ENCODE assay signal across 35 cellular contexts in the genomic region with DNA sequence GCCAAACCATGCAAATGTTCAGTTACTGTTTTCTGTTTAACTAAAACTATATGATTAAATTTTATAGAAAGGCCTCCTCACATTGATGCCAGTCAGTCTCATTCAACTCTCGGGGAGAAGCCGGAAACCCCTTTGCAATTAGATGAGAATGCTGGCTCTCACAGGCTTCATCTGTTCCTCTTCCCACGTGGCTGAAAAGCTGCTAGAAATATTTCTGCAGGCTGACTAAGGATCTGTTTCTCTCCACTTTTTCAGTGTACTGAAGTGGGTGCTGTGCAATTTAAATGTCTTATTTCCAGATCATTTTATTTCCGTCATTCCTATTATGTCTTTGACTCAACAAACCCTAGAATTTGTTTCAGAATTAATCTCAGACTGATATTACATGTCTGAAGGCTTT. TPM values are rescaled to one million over a fixed set of nuclear protein-coding genes. Genes with fewer than 3 reads are reported as not detected.
"Had no signal": no experiment of that assay in that cellular context is flagged by ENCODE, and none has a peak within 500 bp of the region (broad histone marks: within the 10 kb centered on the region; RNA-seq: fewer than 3 reads in every experiment).

No MANE protein-coding gene starts in this region.

- H3K4me1 ChIP-seq: ascending aorta had no signal

- ATAC-seq: activated T-cell treated with anti-CD3 and anti-CD28 coated beads, Interleukin-2, amount 50 U/mL, for 72 hours; activated T-helper 17 cell treated with anti-CD3 and anti-CD28 coated beads, Interleukin-2, amount 50 U/mL, for 72 hours; Right ventricle myocardium inferior had no signal

- H3K27ac Mint-ChIP-seq: activated B cell treated with CpG ODN at 0.5 μM for 24 hours; activated CD4-positive, alpha-beta memory T cell treated with anti-CD3 and anti-CD28 coated beads for 36 hours; activated naive CD4-positive, alpha-beta T cell treated with anti-CD3 and anti-CD28 coated beads, Interleukin-2, amount 50 U/mL, for 24 hours; activated naive CD8-positive, alpha-beta T cell treated with anti-CD3 and anti-CD28 coated beads, Interleukin-2, amount 10 ng/mL, durations not matched to agents 7 days and 5 days; activated T-cell treated with anti-CD3 and anti-CD28 coated beads, Interleukin-2, amount 50 U/mL, for 72 hours; activated T-helper 17 cell treated with anti-CD3 and anti-CD28 coated beads, Interleukin-2, amount 50 U/mL, for 72 hours had no signal

- H3K4me1 Mint-ChIP-seq: activated T-helper 17 cell treated with anti-CD3 and anti-CD28 coated beads, Interleukin-2, amount 50 U/mL, for 72 hours; central memory CD8-positive, alpha-beta T cell had no signal

- H3K9me3 Mint-ChIP-seq: activated B cell treated with CpG ODN at 0.5 μM for 24 hours; activated CD4-positive, alpha-beta memory T cell treated with anti-CD3 and anti-CD28 coated beads for 36 hours; activated naive CD4-positive, alpha-beta T cell treated with anti-CD3 and anti-CD28 coated beads, Interleukin-2, amount 50 U/mL, for 24 hours; activated naive CD8-positive, alpha-beta T cell treated with anti-CD3 and anti-CD28 coated beads, Interleukin-2, amount 10 ng/mL, durations not matched to agents 7 days and 5 days; activated T-cell treated with anti-CD3 and anti-CD28 coated beads, Interleukin-2, amount 50 U/mL, for 72 hours; activated T-helper 17 cell treated with anti-CD3 and anti-CD28 coated beads, Interleukin-2, amount 50 U/mL, for 72 hours; central memory CD8-positive, alpha-beta T cell had no signal

- FAIRE-seq: RCC 7860 had no signal

- DNase-seq: activated B cell treated with CpG ODN at 0.5 μM for 24 hours; activated CD4-positive, alpha-beta memory T cell treated with anti-CD3 and anti-CD28 coated beads for 36 hours; activated CD4-positive, alpha-beta T cell treated with anti-CD3 and anti-CD28 coated beads for 4 hours; activated CD4-positive, alpha-beta T cell treated with anti-CD3 and anti-CD28 coated beads, Interleukin-2, amount 50 U/mL, for 1 hour; activated CD4-positive, CD25-positive, alpha-beta regulatory T cell treated with anti-CD3 and anti-CD28 coated beads, Interleukin-2, amount 50 U/mL, for 72 hours; activated gamma-delta T cell; activated naive CD4-positive, alpha-beta T cell treated with Interleukin-2 at 50 U/mL for 16 hours; activated naive CD8-positive, alpha-beta T cell treated with anti-CD3 and anti-CD28 coated beads, Interleukin-2, amount 10 ng/mL, durations not matched to agents 7 days and 5 days; activated T-cell treated with anti-CD3 and anti-CD28 coated beads, Interleukin-2, amount 50 U/mL, for 1 hour; activated T-cell treated with anti-CD3 and anti-CD28 coated beads, Interleukin-2, amount 50 U/mL, for 72 hours; NCI-H1092 treated with DMSO at 0.1 percent for 48 hours; NCI-H1417; NCI-H146; NCI-H187; NCI-H2029 treated with DMSO at 0.1 percent for 48 hours; NCI-H345; NCI-H510A; NCI-H526; NCI-H748 treated with DMSO at 0.1 percent for 48 hours; NK-92 treated with Interleukin-12 subunit alpha and Interleukin-12 subunit beta, amount 100 ng/mL, for 24 hours; PC-9; SW 1271; T-helper 1 cell; T-helper 2 cell; T-helper 9 cell had no signal

- H3K4me3 Mint-ChIP-seq: activated B cell treated with CpG ODN at 0.5 μM for 24 hours; activated CD4-positive, alpha-beta memory T cell treated with anti-CD3 and anti-CD28 coated beads for 36 hours; activated naive CD4-positive, alpha-beta T cell treated with anti-CD3 and anti-CD28 coated beads, Interleukin-2, amount 50 U/mL, for 24 hours; activated naive CD8-positive, alpha-beta T cell treated with anti-CD3 and anti-CD28 coated beads, Interleukin-2, amount 10 ng/mL, durations not matched to agents 7 days and 5 days; activated T-cell treated with anti-CD3 and anti-CD28 coated beads, Interleukin-2, amount 50 U/mL, for 72 hours; activated T-helper 17 cell treated with anti-CD3 and anti-CD28 coated beads, Interleukin-2, amount 50 U/mL, for 72 hours; central memory CD8-positive, alpha-beta T cell had no signal

- H3K27me3 Mint-ChIP-seq: activated B cell treated with CpG ODN at 0.5 μM for 24 hours; activated CD4-positive, alpha-beta memory T cell treated with anti-CD3 and anti-CD28 coated beads for 36 hours; activated naive CD4-positive, alpha-beta T cell treated with anti-CD3 and anti-CD28 coated beads, Interleukin-2, amount 50 U/mL, for 24 hours; activated naive CD8-positive, alpha-beta T cell treated with anti-CD3 and anti-CD28 coated beads, Interleukin-2, amount 10 ng/mL, durations not matched to agents 7 days and 5 days; activated T-helper 17 cell treated with anti-CD3 and anti-CD28 coated beads, Interleukin-2, amount 50 U/mL, for 72 hours; central memory CD8-positive, alpha-beta T cell had no signal

- H2AFZ ChIP-seq: PC-9 had no signal

- H3K4me2 ChIP-seq: KMS-11, PC-9 had no signal

- H3K9me3 ChIP-seq: ascending aorta had no signal

- H3K4me3 ChIP-seq: ascending aorta, cardiac muscle cell, PC-9 had no signal

- H3K27me3 ChIP-seq: ascending aorta, cardiac muscle cell had no signal

- H3K27ac ChIP-seq: ascending aorta, cardiac muscle cell, KMS-11, PC-9, RWPE1, VCaP had no signal

- H3K36me3 Mint-ChIP-seq: activated naive CD4-positive, alpha-beta T cell treated with anti-CD3 and anti-CD28 coated beads, Interleukin-2, amount 50 U/mL, for 24 hours had no signal

RNA-seq across cellular contexts. Expression of a gene that starts 17.4 kb away (rescaled TPM):
- total RNA-seq: ascending aorta, PC-9 had no signal
